ENCODE assay signal across 9 cellular contexts in the genomic region with DNA sequence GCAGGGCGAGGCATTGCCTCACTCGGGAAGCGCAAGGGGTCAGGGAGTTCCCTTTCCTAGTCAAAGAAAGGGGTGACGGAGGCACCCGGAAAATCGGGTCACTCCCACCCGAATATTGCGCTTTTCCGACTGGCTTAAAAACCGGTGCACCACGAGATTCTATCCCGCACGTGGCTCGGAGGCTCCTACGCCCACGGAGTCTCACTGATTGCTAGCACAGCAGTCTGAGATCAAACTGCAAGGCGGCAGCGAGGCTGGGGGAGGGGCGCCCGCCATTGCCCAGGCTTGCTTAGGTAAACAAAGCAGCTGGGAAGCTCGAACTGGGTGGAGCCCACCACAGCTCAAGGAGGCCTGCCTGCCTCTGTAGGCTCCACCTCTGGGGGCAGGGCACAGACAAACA. TPM values are rescaled to one million over a fixed set of nuclear protein-coding genes. Genes with fewer than 3 reads are reported as not detected.
"Had no signal": no experiment of that assay in that cellular context is flagged by ENCODE, and none has a peak within 500 bp of the region (broad histone marks: within the 10 kb centered on the region; RNA-seq: fewer than 3 reads in every experiment).

No MANE protein-coding gene starts in this region.

RNA-seq across cellular contexts. Expression of a gene that starts 16.5 kb away (rescaled TPM):
- total RNA-seq: activated CD8-positive, alpha-beta memory T cell treated with anti-CD3 and anti-CD28 coated beads for 36 hours; activated CD8-positive, alpha-beta T cell treated with anti-CD3 and anti-CD28 coated beads for 36 hours; activated T-cell treated with anti-CD3 and anti-CD28 coated beads, Interleukin-2, amount 50 U/mL, for 72 hours; activated T-helper 17 cell treated with anti-CD3 and anti-CD28 coated beads, Interleukin-2, amount 50 U/mL, for 72 hours; aorta; cerebellum; SK-MEL-5; T-cell; T-helper 17 cell had no signal
- polyA plus RNA-seq: aorta had no signal
